1 cellular context compared by ENCODE assay signal in genomic region chr20:47120346-47120745, GRCh38.
TF ChIP-seq lines count a peak whose summit lies in the region.

No MANE protein-coding gene starts in this region.

TF ChIP-seq in IMR-90, 13 proteins besides CTCF, POLR2A, EP300 and RAD21:
- TF ChIP-seq FOS (IDR thresholded peaks at IDR 0.05; ENCODE audit: low read depth, low read length) (no peak), BHLHE40 (IDR thresholded peaks at IDR 0.05; ENCODE audit: low read depth, low read length) (no peak), SMC3 (IDR thresholded peaks at IDR 0.05; ENCODE audit: low read depth, low read length) (no peak), ELK1 (IDR thresholded peaks at IDR 0.05; ENCODE audit: borderline replicate concordance, low read depth, low read length) (no peak), NFE2L2 (IDR thresholded peaks at IDR 0.05; ENCODE audit: low read depth, low read length) (no peak), MAFK (IDR thresholded peaks at IDR 0.05; ENCODE audit: low read depth, low read length) (no peak), CHD1 (IDR thresholded peaks at IDR 0.05; ENCODE audit: low read depth, low read length) (no peak), RFX5 (IDR thresholded peaks at IDR 0.05; ENCODE audit: low read depth, low read length) (no peak), RCOR1 (IDR thresholded peaks at IDR 0.05; ENCODE audit: insufficient replicate concordance, low read length) (no peak), MXI1 (IDR thresholded peaks at IDR 0.05; ENCODE audit: borderline replicate concordance, low read depth, low read length) (no peak), USF2 (IDR thresholded peaks at IDR 0.05; ENCODE audit: low read depth, low read length) (no peak), CEBPB (IDR thresholded peaks at IDR 0.05; ENCODE audit: low read depth, low read length) (no peak), MAZ (IDR thresholded peaks at IDR 0.05; ENCODE audit: borderline replicate concordance, low read depth, low read length) (no peak)
